Comparison of ENCODE assay signal across 8 cellular contexts in the genomic region with DNA sequence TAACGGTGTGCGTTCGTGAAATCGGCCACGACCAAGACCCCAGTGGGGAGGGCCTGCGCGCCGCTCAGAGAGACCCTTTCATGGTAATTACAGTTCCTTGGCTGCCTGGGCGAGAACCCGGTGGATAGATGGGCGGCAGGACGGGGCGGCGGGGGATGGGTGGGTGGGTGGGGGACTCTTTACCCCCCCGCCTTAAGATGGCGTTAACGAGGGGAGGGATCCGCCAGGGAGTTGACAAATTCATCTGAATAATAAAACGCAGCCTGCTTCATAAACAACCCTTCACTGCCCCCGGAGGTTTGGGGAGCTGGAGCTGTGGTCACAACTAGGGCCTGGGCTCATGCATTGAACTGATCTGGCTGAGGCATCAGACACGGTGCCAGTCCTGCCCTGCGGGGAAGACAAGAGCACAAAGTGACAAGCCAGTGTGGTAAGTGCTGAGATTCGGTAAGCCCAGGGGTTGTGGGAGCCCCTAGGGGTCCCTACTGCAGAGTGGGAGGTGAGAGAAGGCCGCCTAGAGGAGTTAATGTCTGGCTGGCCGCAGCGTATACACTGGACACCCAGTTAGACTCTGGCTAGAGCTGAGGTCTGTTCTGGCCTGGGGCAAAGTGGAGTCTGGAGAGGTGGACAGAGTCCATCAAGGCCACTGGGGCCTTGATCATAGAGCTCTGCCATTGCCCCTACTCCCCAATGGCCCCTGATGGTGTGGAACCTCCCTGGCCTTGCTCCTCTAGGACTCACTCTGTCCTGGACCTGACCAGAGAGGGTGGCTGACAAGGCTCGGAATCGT. TPM values are rescaled to one million over a fixed set of nuclear protein-coding genes. Genes with fewer than 3 reads are reported as not detected.
A peak's percentile ranks its signal among the peaks of the same experiment; 100 is the strongest.
DNase-seq lines count a peak whose midpoint lies in the region; ATAC-seq and TF ChIP-seq lines count a peak whose summit lies in the region.

No MANE protein-coding gene starts in this region.

- ATAC-seq in activated CD8-positive, alpha-beta T cell treated with anti-CD3 and anti-CD28 coated beads, Interleukin-2, amount 10 ng/mL, durations not matched to agents 7 days and 5 days: no peak
- no peak for ATAC-seq in GM19397 (IDR thresholded peaks at IDR 0.05; ENCODE audit: unreplicated experiment)

- H3K4me3 Mint-ChIP-seq in activated naive CD4-positive, alpha-beta T cell treated with anti-CD3 and anti-CD28 coated beads, Interleukin-2, amount 50 U/mL, for 24 hours: peak overlapping the region; percentile 49
- peak overlapping the region; percentile 25 for H3K4me3 Mint-ChIP-seq in activated CD8-positive, alpha-beta T cell treated with anti-CD3 and anti-CD28 coated beads, Interleukin-2, amount 10 ng/mL, durations not matched to agents 7 days and 5 days

- no peak for TF ChIP-seq CTCF in retinal pigment epithelial cell (conservative IDR thresholded peaks at IDR 0.05; ENCODE audit: low read depth, low read length)

- H3K4me1 Mint-ChIP-seq in activated naive CD4-positive, alpha-beta T cell treated with anti-CD3 and anti-CD28 coated beads, Interleukin-2, amount 50 U/mL, for 24 hours: peaks cover 8% of the 10 kb centered on the region
- peaks cover 6% of the 10 kb centered on the region for H3K4me1 Mint-ChIP-seq in activated CD8-positive, alpha-beta T cell treated with anti-CD3 and anti-CD28 coated beads, Interleukin-2, amount 10 ng/mL, durations not matched to agents 7 days and 5 days (ENCODE audit: low read depth)

- DNase-seq in activated naive CD4-positive, alpha-beta T cell treated with Interleukin-2 at 50 U/mL for 16 hours: no peak
- DNase-seq in activated CD8-positive, alpha-beta T cell treated with anti-CD3 and anti-CD28 coated beads, Interleukin-2, amount 10 ng/mL, durations not matched to agents 7 days and 5 days: no peak
- DNase-seq in hepatic stellate cell (ENCODE audit: low spot score): peak; percentile 51
- no peak for DNase-seq in retinal pigment epithelial cell (ENCODE audit: low read depth)
- no peak for DNase-seq in NCI-H187 treated with DMSO at 0.1 percent for 48 hours (lab: John Stamatoyannopoulos, UW)
- DNase-seq in middle frontal gyrus (ENCODE audit: extremely low spot score, low spot score): no peak

- CTCF ChIA-PET in activated CD8-positive, alpha-beta T cell treated with anti-CD3 and anti-CD28 coated beads, Interleukin-2, amount 10 ng/mL, durations not matched to agents 7 days and 5 days (lab: Charles Lee): interaction anchor here (1.1 to 1.2 kb wide), 3 partner anchors 20 to 567 kb away, joined by 3 to 6 read pairs (median 5); no protein-coding TSS in a partner anchor

- H3K36me3 Mint-ChIP-seq in activated naive CD4-positive, alpha-beta T cell treated with anti-CD3 and anti-CD28 coated beads, Interleukin-2, amount 50 U/mL, for 24 hours: no peaks in the 10 kb centered on the region
- H3K36me3 Mint-ChIP-seq in activated CD8-positive, alpha-beta T cell treated with anti-CD3 and anti-CD28 coated beads, Interleukin-2, amount 10 ng/mL, durations not matched to agents 7 days and 5 days (ENCODE audit: low read depth): peaks cover 1% of the 10 kb centered on the region

- no peaks in the 10 kb centered on the region for H3K9me3 Mint-ChIP-seq in activated naive CD4-positive, alpha-beta T cell treated with anti-CD3 and anti-CD28 coated beads, Interleukin-2, amount 50 U/mL, for 24 hours
- H3K9me3 Mint-ChIP-seq in activated CD8-positive, alpha-beta T cell treated with anti-CD3 and anti-CD28 coated beads, Interleukin-2, amount 10 ng/mL, durations not matched to agents 7 days and 5 days (ENCODE audit: insufficient read depth): no peaks in the 10 kb centered on the region

- H3K27ac Mint-ChIP-seq in activated naive CD4-positive, alpha-beta T cell treated with anti-CD3 and anti-CD28 coated beads, Interleukin-2, amount 50 U/mL, for 24 hours: no peak overlapping the region
- no peak overlapping the region for H3K27ac Mint-ChIP-seq in activated CD8-positive, alpha-beta T cell treated with anti-CD3 and anti-CD28 coated beads, Interleukin-2, amount 10 ng/mL, durations not matched to agents 7 days and 5 days

- peaks cover 13% of the 10 kb centered on the region for H3K27me3 Mint-ChIP-seq in activated naive CD4-positive, alpha-beta T cell treated with anti-CD3 and anti-CD28 coated beads, Interleukin-2, amount 50 U/mL, for 24 hours
- H3K27me3 Mint-ChIP-seq in activated CD8-positive, alpha-beta T cell treated with anti-CD3 and anti-CD28 coated beads, Interleukin-2, amount 10 ng/mL, durations not matched to agents 7 days and 5 days (ENCODE audit: low read depth): peaks cover 44% of the 10 kb centered on the region

- peak overlapping the region; percentile 70 for H3K4me3 ChIP-seq in retinal pigment epithelial cell (ENCODE audit: low read length)

- POLR2A ChIA-PET in activated CD8-positive, alpha-beta T cell treated with anti-CD3 and anti-CD28 coated beads, Interleukin-2, amount 10 ng/mL, durations not matched to agents 7 days and 5 days (lab: Charles Lee): no interaction called here

RNA-seq across cellular contexts. Expression of gene MRAS, which starts 0.8 kb away (rescaled TPM):
- total RNA-seq in activated CD8-positive, alpha-beta T cell treated with anti-CD3 and anti-CD28 coated beads, Interleukin-2, amount 10 ng/mL, durations not matched to agents 7 days and 5 days: not detected

RNA-seq across cellular contexts. Expression of gene NME9, which starts 19.5 kb away (rescaled TPM):
- total RNA-seq in activated CD8-positive, alpha-beta T cell treated with anti-CD3 and anti-CD28 coated beads, Interleukin-2, amount 10 ng/mL, durations not matched to agents 7 days and 5 days: not detected
